In the genomic region with DNA sequence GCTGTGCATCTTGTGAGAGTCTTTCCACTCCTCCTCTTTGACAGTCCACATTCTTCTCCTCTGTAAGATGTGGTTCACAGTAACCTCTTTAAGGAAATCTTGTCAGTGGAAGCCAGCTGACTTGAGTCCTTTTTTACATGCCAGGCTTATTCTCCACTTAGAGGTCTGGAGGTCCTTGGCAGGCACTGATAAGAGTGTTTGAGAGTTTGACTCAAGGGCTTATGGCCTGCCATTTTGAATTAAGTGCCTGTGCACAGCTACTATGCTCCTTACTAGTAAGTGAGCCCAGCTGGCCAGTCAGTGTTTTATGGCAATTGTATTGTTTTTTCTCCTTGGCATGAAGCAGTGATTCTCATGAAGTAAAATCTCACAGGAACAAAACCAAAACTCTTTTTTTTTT, we compare ENCODE assay signal across 18 cellular contexts.
DNase-seq lines count a peak whose midpoint lies in the region; ATAC-seq, FAIRE-seq and TF ChIP-seq lines count a peak whose summit lies in the region.
"Had no signal": no experiment of that assay in that cellular context is flagged by ENCODE, and none has a peak within 500 bp of the region (broad histone marks: within the 10 kb centered on the region; RNA-seq: fewer than 3 reads in every experiment).

No MANE protein-coding gene starts in this region.

- FAIRE-seq in GM19239 (lab: Jason Lieb, UNC), result no peak
- FAIRE-seq: A549, GM12892 had no signal

- peaks cover 31% of the 10 kb centered on the region for H3K36me3 Mint-ChIP-seq in activated naive CD4-positive, alpha-beta T cell treated with anti-CD3 and anti-CD28 coated beads, Interleukin-2, amount 50 U/mL, for 24 hours
- peaks cover 57% of the 10 kb centered on the region for H3K36me3 Mint-ChIP-seq in endothelial cell (ENCODE audit: low read depth, unreplicated experiment)
- peaks cover 52% of the 10 kb centered on the region for H3K36me3 Mint-ChIP-seq in mesothelial cell of epicardium

- no peak for DNase-seq in activated naive CD4-positive, alpha-beta T cell treated with anti-CD3 and anti-CD28 coated beads, Interleukin-2, amount 50 U/mL, for 16 hours
- DNase-seq in DMS79 treated with DMSO at 0.1 percent for 48 hours (lab: John Stamatoyannopoulos, UW) (peak; percentile 59), endothelial cell (ENCODE audit: low spot score) (no peak), mesothelial cell of epicardium (ENCODE audit: low spot score in 2 of 2, unreplicated experiment in 2 of 2) (no peak), GM19239 (ENCODE audit: insufficient read length, low spot score) (no peak), activated gamma-delta T cell (lab: John Stamatoyannopoulos, UW) (no peak)
- DNase-seq: DMS 273 treated with DMSO at 0.1 percent for 48 hours, GOT3, Karpas-422, MM.1S, NCI-H1092 treated with DMSO at 0.1 percent for 48 hours, NCI-H1694, NCI-H526 treated with DMSO at 0.1 percent for 48 hours, SHP77 had no signal

- no peaks in the 10 kb centered on the region for H3K9me3 Mint-ChIP-seq in activated naive CD4-positive, alpha-beta T cell treated with anti-CD3 and anti-CD28 coated beads, Interleukin-2, amount 50 U/mL, for 24 hours
- H3K9me3 Mint-ChIP-seq in endothelial cell (ENCODE audit: unreplicated experiment), result no peaks in the 10 kb centered on the region
- H3K9me3 Mint-ChIP-seq in mesothelial cell of epicardium, result peaks cover 5% of the 10 kb centered on the region

- no peaks in the 10 kb centered on the region for H3K27me3 Mint-ChIP-seq in activated naive CD4-positive, alpha-beta T cell treated with anti-CD3 and anti-CD28 coated beads, Interleukin-2, amount 50 U/mL, for 24 hours
- H3K27me3 Mint-ChIP-seq in endothelial cell (ENCODE audit: unreplicated experiment) (peaks cover 7% of the 10 kb centered on the region), mesothelial cell of epicardium (ENCODE audit: low read depth) (no peaks in the 10 kb centered on the region)

- TF ChIP-seq CTCF in endothelial cell (IDR thresholded peaks at IDR 0.05; ENCODE audit: unreplicated experiment) (no peak), mesothelial cell of epicardium (IDR thresholded peaks at IDR 0.05; ENCODE audit: unreplicated experiment) (no peak)

- H3K4me1 Mint-ChIP-seq in activated naive CD4-positive, alpha-beta T cell treated with anti-CD3 and anti-CD28 coated beads, Interleukin-2, amount 50 U/mL, for 24 hours, result peaks cover 20% of the 10 kb centered on the region
- peaks cover 2% of the 10 kb centered on the region for H3K4me1 Mint-ChIP-seq in endothelial cell (ENCODE audit: unreplicated experiment)
- peaks cover 9% of the 10 kb centered on the region for H3K4me1 Mint-ChIP-seq in mesothelial cell of epicardium

- peak overlapping the region; percentile 75 for H3K27ac Mint-ChIP-seq in activated naive CD4-positive, alpha-beta T cell treated with anti-CD3 and anti-CD28 coated beads, Interleukin-2, amount 50 U/mL, for 24 hours
- peak overlapping the region; percentile 28 for H3K27ac Mint-ChIP-seq in endothelial cell (ENCODE audit: unreplicated experiment)
- H3K27ac Mint-ChIP-seq in mesothelial cell of epicardium, result peak overlapping the region; percentile 52

- ATAC-seq in GM19035 (IDR thresholded peaks at IDR 0.05; ENCODE audit: unreplicated experiment), result no peak

- no peak overlapping the region for H3K4me3 Mint-ChIP-seq in activated naive CD4-positive, alpha-beta T cell treated with anti-CD3 and anti-CD28 coated beads, Interleukin-2, amount 50 U/mL, for 24 hours
- H3K4me3 Mint-ChIP-seq in endothelial cell (ENCODE audit: unreplicated experiment) (no peak overlapping the region), mesothelial cell of epicardium (no peak overlapping the region)
